ENCODE assay signal across 17 cellular contexts in the genomic region with DNA sequence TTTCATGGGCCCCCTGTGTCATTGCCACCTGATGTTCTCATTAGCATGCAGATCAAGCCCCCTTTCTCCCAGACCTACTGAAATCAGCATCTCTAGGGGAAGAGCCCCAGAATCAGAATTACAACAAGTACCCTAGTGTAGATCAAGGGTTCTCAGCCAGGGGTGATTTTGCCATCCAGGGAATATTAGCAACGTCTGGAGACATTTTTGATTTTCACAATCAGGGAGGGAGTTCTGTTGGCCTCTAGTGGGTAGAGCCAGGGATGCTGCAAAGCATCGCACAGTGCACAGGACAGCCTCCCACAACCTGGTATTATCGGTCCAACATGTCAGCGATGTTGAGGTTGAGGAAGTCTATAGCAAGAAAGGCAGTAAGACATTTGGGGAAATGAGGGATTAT. TPM values are rescaled to one million over a fixed set of nuclear protein-coding genes. Genes with fewer than 3 reads are reported as not detected.
DNase-seq lines count a peak whose midpoint lies in the region; ATAC-seq, FAIRE-seq and TF ChIP-seq lines count a peak whose summit lies in the region.
"Had no signal": no experiment of that assay in that cellular context is flagged by ENCODE, and none has a peak within 500 bp of the region (broad histone marks: within the 10 kb centered on the region; RNA-seq: fewer than 3 reads in every experiment).

No MANE protein-coding gene starts in this region.

- peak overlapping the region in 1 of 2 donors; percentile 2 for H3K4me3 Mint-ChIP-seq in CD14-positive monocyte
- H3K4me3 Mint-ChIP-seq in CD8-positive, alpha-beta T cell, result no peak overlapping the region
- no peak overlapping the region for H3K4me3 Mint-ChIP-seq in activated T-helper 1 cell treated with anti-CD3 and anti-CD28 coated beads, Interleukin-12 subunit alpha, Interleukin-12 subunit beta, Interleukin-2, Interleukin-4 antibody, amounts not matched to agents 30 ng/mL and 10 ng/mL and 1 ng/mL, durations not matched to agents 14 hours and 24 hours and 36 hours
- peak overlapping the region in 7 of 8 donors; percentile 16 to 71 (median 49) for H3K4me3 Mint-ChIP-seq in naive B cell
- H3K4me3 Mint-ChIP-seq: endodermal cell had no signal

- intact Hi-C loops in CD14-positive monocyte (cut with micrococcal nuclease), result no loop called here
- intact Hi-C loops in CD8-positive, alpha-beta T cell (cut with DNase I, micrococcal nuclease), result no loop called here
- intact Hi-C loops in activated T-helper 1 cell treated with anti-CD3 and anti-CD28 coated beads, Interleukin-12 subunit alpha, Interleukin-12 subunit beta, Interleukin-2, Interleukin-4 antibody, amounts not matched to agents 30 ng/mL and 10 ng/mL and 1 ng/mL, durations not matched to agents 14 hours and 24 hours and 36 hours (cut with micrococcal nuclease), result no loop called here
- intact Hi-C loops in kidney (cut with DNase I), result no loop called here

- no peak for FAIRE-seq in kidney (lab: Jason Lieb, UNC)
- FAIRE-seq: pancreas, RCC 7860 had no signal

- DNase-seq in CD14-positive monocyte (ENCODE audit: low spot score) (no peak), naive B cell (no peak), GM13977 (ENCODE audit: low spot score) (no peak), kidney (no peak)
- no peak for DNase-seq in CD8-positive, alpha-beta T cell
- DNase-seq in activated T-helper 1 cell treated with anti-CD3 and anti-CD28 coated beads, Interleukin-12 subunit alpha, Interleukin-12 subunit beta, Interleukin-2, Interleukin-4 antibody, amounts not matched to agents 30 ng/mL and 10 ng/mL and 1 ng/mL, durations not matched to agents 14 hours and 24 hours and 36 hours (ENCODE audit: low spot score), result no peak
- DNase-seq: BE2C, caudate nucleus, DMS79 treated with DMSO at 0.1 percent for 48 hours, endodermal cell, NCI-H1092, NCI-H748 treated with DMSO at 0.1 percent for 48 hours, pancreas had no signal

- H3K27me3 Mint-ChIP-seq in CD14-positive monocyte (ENCODE audit: low read depth in 3 of 3) (peaks cover 8 to 9% (median 8%) of the 10 kb centered on the region in 3 donors), naive B cell (no peaks in the 10 kb centered on the region)
- no peaks in the 10 kb centered on the region for H3K27me3 Mint-ChIP-seq in CD8-positive, alpha-beta T cell (ENCODE audit: low read depth)
- no peaks in the 10 kb centered on the region for H3K27me3 Mint-ChIP-seq in activated T-helper 1 cell treated with anti-CD3 and anti-CD28 coated beads, Interleukin-12 subunit alpha, Interleukin-12 subunit beta, Interleukin-2, Interleukin-4 antibody, amounts not matched to agents 30 ng/mL and 10 ng/mL and 1 ng/mL, durations not matched to agents 14 hours and 24 hours and 36 hours (ENCODE audit: insufficient read depth)

- in situ Hi-C loops in GM13977 (cut with MboI; ENCODE audit: low pct_unique_long_range_greater_than_20kb, low sequenced_read_pairs, unreplicated experiment), result no loop called here

- CTCF ChIA-PET in CD8-positive, alpha-beta T cell (lab: Charles Lee), result interaction anchor here (1.2 to 1.3 kb wide), 3 partner anchors 9 to 207 kb away, joined by 3 to 4 read pairs (median 3); no protein-coding TSS in a partner anchor

- H3K27ac ChIP-seq in CD8-positive, alpha-beta T cell (ENCODE audit: low read depth, low read length), result peak overlapping the region; percentile 22
- no peak overlapping the region for H3K27ac ChIP-seq in kidney (ENCODE audit: low read depth in 2 of 2, low read length in 2 of 2)
- H3K27ac ChIP-seq: pancreas had no signal

- H3K4me1 Mint-ChIP-seq in CD14-positive monocyte (peaks cover 67% of the 10 kb centered on the region), naive B cell (peaks cover 26 to 88% (median 61%) of the 10 kb centered on the region in 3 donors)
- H3K4me1 Mint-ChIP-seq in CD8-positive, alpha-beta T cell (ENCODE audit: low read depth), result peaks cover 84% of the 10 kb centered on the region
- H3K4me1 Mint-ChIP-seq in activated T-helper 1 cell treated with anti-CD3 and anti-CD28 coated beads, Interleukin-12 subunit alpha, Interleukin-12 subunit beta, Interleukin-2, Interleukin-4 antibody, amounts not matched to agents 30 ng/mL and 10 ng/mL and 1 ng/mL, durations not matched to agents 14 hours and 24 hours and 36 hours (ENCODE audit: low read depth), result peaks cover 76% of the 10 kb centered on the region

- H3K4me1 ChIP-seq in CD8-positive, alpha-beta T cell (ENCODE audit: insufficient read depth, low read length), result peaks cover 80% of the 10 kb centered on the region
- no peaks in the 10 kb centered on the region for H3K4me1 ChIP-seq in kidney (ENCODE audit: control insufficient read depth in 1 of 2, insufficient read depth in 1 of 2, low read depth in 1 of 2, low read length in 2 of 2)
- H3K4me1 ChIP-seq: BE2C had no signal

- H3K9me3 ChIP-seq in CD8-positive, alpha-beta T cell (ENCODE audit: low read length), result no peaks in the 10 kb centered on the region
- no peaks in the 10 kb centered on the region for H3K9me3 ChIP-seq in kidney (ENCODE audit: control insufficient read depth in 1 of 2, low read length in 2 of 2)
- H3K9me3 ChIP-seq: BE2C, pancreas had no signal

- H3K9me3 Mint-ChIP-seq in CD14-positive monocyte (peaks cover 0 to 5% (median 0%) of the 10 kb centered on the region in 7 donors), naive B cell (no peaks in the 10 kb centered on the region)
- H3K9me3 Mint-ChIP-seq in CD8-positive, alpha-beta T cell, result no peaks in the 10 kb centered on the region
- no peaks in the 10 kb centered on the region for H3K9me3 Mint-ChIP-seq in activated T-helper 1 cell treated with anti-CD3 and anti-CD28 coated beads, Interleukin-12 subunit alpha, Interleukin-12 subunit beta, Interleukin-2, Interleukin-4 antibody, amounts not matched to agents 30 ng/mL and 10 ng/mL and 1 ng/mL, durations not matched to agents 14 hours and 24 hours and 36 hours
- H3K9me3 Mint-ChIP-seq: endodermal cell had no signal

- no peaks in the 10 kb centered on the region for H3K36me3 ChIP-seq in CD8-positive, alpha-beta T cell (ENCODE audit: insufficient read depth, low read length)
- peaks cover 2 to 6% of the 10 kb centered on the region in 2 donors for H3K36me3 ChIP-seq in kidney (ENCODE audit: control insufficient read depth in 1 of 2, insufficient read depth in 2 of 2, low read length in 2 of 2)
- H3K36me3 ChIP-seq: BE2C had no signal

- H3K4me3 ChIP-seq in CD8-positive, alpha-beta T cell (ENCODE audit: low read depth, low read length), result no peak overlapping the region
- no peak overlapping the region for H3K4me3 ChIP-seq in kidney (ENCODE audit: low read length in 2 of 2)
- H3K4me3 ChIP-seq: pancreas had no signal

- no peak for ATAC-seq in CD8-positive, alpha-beta T cell
- no peak for ATAC-seq in naive B cell (ENCODE audit: low read depth in 2 of 2)
- ATAC-seq in GM19455 (IDR thresholded peaks at IDR 0.05; ENCODE audit: unreplicated experiment), result no peak
- ATAC-seq in HG02973 (IDR thresholded peaks at IDR 0.05; ENCODE audit: unreplicated experiment), result no peak
- ATAC-seq: pancreas, SK-N-SH treated with all-trans-retinoic acid at 6 μM for 48 hours had no signal

- H3K9ac ChIP-seq in kidney (ENCODE audit: low read length in 2 of 2), result no peak overlapping the region

- peaks cover 47 to 68% of the 10 kb centered on the region in 2 donors for H3K36me3 Mint-ChIP-seq in CD14-positive monocyte
- H3K36me3 Mint-ChIP-seq in CD8-positive, alpha-beta T cell, result peaks cover 46% of the 10 kb centered on the region
- peaks cover 52% of the 10 kb centered on the region for H3K36me3 Mint-ChIP-seq in activated T-helper 1 cell treated with anti-CD3 and anti-CD28 coated beads, Interleukin-12 subunit alpha, Interleukin-12 subunit beta, Interleukin-2, Interleukin-4 antibody, amounts not matched to agents 30 ng/mL and 10 ng/mL and 1 ng/mL, durations not matched to agents 14 hours and 24 hours and 36 hours (ENCODE audit: low read depth)
- peaks cover 0 to 4% of the 10 kb centered on the region in 2 donors for H3K36me3 Mint-ChIP-seq in naive B cell

- H3K27me3 ChIP-seq in CD8-positive, alpha-beta T cell (ENCODE audit: insufficient read depth, low read length), result no peaks in the 10 kb centered on the region
- H3K27me3 ChIP-seq: BE2C, pancreas had no signal

- H3K27ac Mint-ChIP-seq in CD14-positive monocyte, result peak overlapping the region in 6 of 7 donors; percentile 20 to 91 (median 78)
- peak overlapping the region; percentile 97 for H3K27ac Mint-ChIP-seq in CD8-positive, alpha-beta T cell
- H3K27ac Mint-ChIP-seq in activated T-helper 1 cell treated with anti-CD3 and anti-CD28 coated beads, Interleukin-12 subunit alpha, Interleukin-12 subunit beta, Interleukin-2, Interleukin-4 antibody, amounts not matched to agents 30 ng/mL and 10 ng/mL and 1 ng/mL, durations not matched to agents 14 hours and 24 hours and 36 hours, result peak overlapping the region; percentile 63
- H3K27ac Mint-ChIP-seq in naive B cell, result peak overlapping the region; percentile 95 to 99 (median 98)
- H3K27ac Mint-ChIP-seq: endodermal cell had no signal

- POLR2A ChIA-PET in CD8-positive, alpha-beta T cell (lab: Charles Lee), result interaction anchor here (0.6 to 1.8 kb wide), 4 partner anchors 7 to 610 kb away, joined by 4 to 9 read pairs (median 6); a partner anchor contains a TSS

- TF ChIP-seq CTCF in CD14-positive monocyte (IDR thresholded peaks at IDR 0.05), result no peak
- TF ChIP-seq CTCF in CD8-positive, alpha-beta T cell (IDR thresholded peaks at IDR 0.05), result no peak
- no peak for TF ChIP-seq CTCF in GM13977 (IDR thresholded peaks at IDR 0.05; ENCODE audit: extremely low read depth, insufficient read depth, missing control alignments)
- TF ChIP-seq CTCF in kidney (IDR thresholded peaks at IDR 0.05; ENCODE audit: borderline replicate concordance, extremely low read depth, insufficient read depth), result no peak

RNA-seq across cellular contexts. Expression of a gene that starts 7.3 kb away (rescaled TPM):
- polyA plus RNA-seq in CD14-positive monocyte (10 to 100 TPM; 67.2 to 67.6 TPM), naive B cell (ENCODE audit: low read depth in 6 of 6) (100 to 1,000 TPM in 3 of 6 donors, 10 to 100 TPM in 3; 92.7 to 152 (median 106) TPM), kidney (ENCODE audit: insufficient read depth, low read depth, low replicate concordance) (90.9 TPM)
- 10 to 100 TPM; 61.0 to 71.1 TPM for total RNA-seq in CD8-positive, alpha-beta T cell
- total RNA-seq in activated T-helper 1 cell treated with anti-CD3 and anti-CD28 coated beads, Interleukin-12 subunit alpha, Interleukin-12 subunit beta, Interleukin-2, Interleukin-4 antibody, amounts not matched to agents 30 ng/mL and 10 ng/mL and 1 ng/mL, durations not matched to agents 14 hours and 24 hours and 36 hours, result 67.3 and 75.7 TPM in 2 replicates
- 48.6 TPM for total RNA-seq in kidney

RNA-seq across cellular contexts. Expression of a gene that starts 35.8 kb away (rescaled TPM):
- polyA plus RNA-seq in CD14-positive monocyte, result 10 to 100 TPM; 12.3 to 14.0 TPM
- total RNA-seq in CD8-positive, alpha-beta T cell, result 10 to 100 TPM; 10.7 to 11.0 TPM
- total RNA-seq in activated T-helper 1 cell treated with anti-CD3 and anti-CD28 coated beads, Interleukin-12 subunit alpha, Interleukin-12 subunit beta, Interleukin-2, Interleukin-4 antibody, amounts not matched to agents 30 ng/mL and 10 ng/mL and 1 ng/mL, durations not matched to agents 14 hours and 24 hours and 36 hours, result 3.0 and 3.8 TPM in 2 replicates
- under 1 TPM in 3 of 6 donors, not detected in 3; 0.34 to 0.62 (median 0.41) TPM for polyA plus RNA-seq in naive B cell (ENCODE audit: low read depth in 6 of 6)
- total RNA-seq in kidney, result 3.6 TPM
- polyA plus RNA-seq in kidney (ENCODE audit: insufficient read depth, low read depth, low replicate concordance), result 0.82 TPM

RNA-seq across cellular contexts. Expression of a gene that starts 36.1 kb away (rescaled TPM):
- polyA plus RNA-seq in CD14-positive monocyte (10 to 100 TPM; 15.5 to 19.2 TPM), naive B cell (ENCODE audit: low read depth in 6 of 6) (1 to 10 TPM; 3.4 to 5.8 (median 4.7) TPM), kidney (ENCODE audit: insufficient read depth, low read depth, low replicate concordance) (5.0 TPM)
- total RNA-seq in CD8-positive, alpha-beta T cell, result 10 to 100 TPM in 1 of 2 experiments, 1 to 10 TPM in 1; 6.7 to 10.6 TPM
- total RNA-seq in activated T-helper 1 cell treated with anti-CD3 and anti-CD28 coated beads, Interleukin-12 subunit alpha, Interleukin-12 subunit beta, Interleukin-2, Interleukin-4 antibody, amounts not matched to agents 30 ng/mL and 10 ng/mL and 1 ng/mL, durations not matched to agents 14 hours and 24 hours and 36 hours, result 5.5 and 6.7 TPM in 2 replicates
- 12.6 TPM for total RNA-seq in kidney

Comparison
In these comparisons a context has a peak if more than half of its experiments do, and no peak if none do; other contexts are left out.
1. H3K4me3 Mint-ChIP-seq: peak in naive B cell (7 of 8); none in CD8-positive, alpha-beta T cell (single experiment) and activated T-helper 1 cell treated with anti-CD3 and anti-CD28 coated beads, Interleukin-12 subunit alpha, Interleukin-12 subunit beta, Interleukin-2, Interleukin-4 antibody, amounts not matched to agents 30 ng/mL and 10 ng/mL and 1 ng/mL, durations not matched to agents 14 hours and 24 hours and 36 hours (single experiment).
2. Peak in every context shown above with its lines, with median percentiles within 50 percentile points of each other: H3K27ac Mint-ChIP-seq.